Comparison of ENCODE assay signal across 1 cellular context in the genomic region with DNA sequence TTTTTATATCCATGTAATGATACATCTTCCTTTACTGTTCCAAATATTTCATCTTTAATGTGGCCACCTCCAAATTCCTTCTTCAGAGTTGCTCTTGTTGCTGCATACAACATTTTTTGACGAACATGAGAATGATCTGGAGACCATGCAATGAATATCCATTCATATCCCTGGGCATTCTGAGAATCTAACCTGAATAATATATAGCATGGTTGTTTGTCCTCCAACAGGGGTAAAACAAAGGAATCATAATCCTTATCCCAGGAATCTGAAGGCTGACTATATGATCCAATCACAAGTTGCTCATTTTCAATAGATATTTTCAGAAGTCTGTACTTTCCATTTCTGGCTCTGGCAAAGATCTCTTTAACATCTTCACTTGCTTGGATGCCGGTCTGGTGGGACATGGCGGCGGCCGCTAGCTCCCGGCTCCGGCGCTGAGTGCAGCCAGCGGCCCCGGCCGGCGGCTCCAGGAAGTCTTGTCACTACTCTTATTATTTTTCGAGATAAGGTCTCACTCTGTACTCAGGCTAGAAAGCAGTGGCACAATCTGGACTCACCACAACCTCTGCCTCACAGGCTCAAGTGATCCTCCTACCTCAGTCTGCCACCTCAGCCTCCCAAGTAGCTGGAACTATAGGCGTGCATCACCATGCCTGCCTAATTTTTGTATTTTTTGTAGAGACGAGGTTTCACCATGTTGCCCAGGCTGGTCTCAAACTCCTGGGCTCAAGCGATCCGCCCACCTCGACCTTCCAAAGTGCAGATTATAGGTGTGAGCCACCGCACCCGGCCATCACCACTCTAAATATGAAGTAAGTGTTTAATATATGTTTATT.
TF ChIP-seq lines count a peak whose summit lies in the region.

No MANE protein-coding gene starts in this region.

TF ChIP-seq in HEK293, 187 proteins besides CTCF, POLR2A, EP300 and RAD21:
- TF ChIP-seq ZBTB17 (tag by site-specific recombination; IDR thresholded peaks at IDR 0.05) (peak; percentile 91), ZSCAN30 (tag by site-specific recombination; IDR thresholded peaks at IDR 0.05) (peak; percentile 12; the same call in 1 of the 2 replicates), ZNF335 (tag by site-specific recombination; conservative IDR thresholded peaks at IDR 0.05) (peak; percentile 78), ZBTB20 (tag by site-specific recombination; IDR thresholded peaks at IDR 0.05) (peak; percentile 95), ZNF561 (tag by site-specific recombination; IDR thresholded peaks at IDR 0.05; ENCODE audit: borderline replicate concordance) (0 out of 2 replicates have a peak, but pooled peaks have one; percentile 20)
- TF ChIP-seq, protein P1, sequence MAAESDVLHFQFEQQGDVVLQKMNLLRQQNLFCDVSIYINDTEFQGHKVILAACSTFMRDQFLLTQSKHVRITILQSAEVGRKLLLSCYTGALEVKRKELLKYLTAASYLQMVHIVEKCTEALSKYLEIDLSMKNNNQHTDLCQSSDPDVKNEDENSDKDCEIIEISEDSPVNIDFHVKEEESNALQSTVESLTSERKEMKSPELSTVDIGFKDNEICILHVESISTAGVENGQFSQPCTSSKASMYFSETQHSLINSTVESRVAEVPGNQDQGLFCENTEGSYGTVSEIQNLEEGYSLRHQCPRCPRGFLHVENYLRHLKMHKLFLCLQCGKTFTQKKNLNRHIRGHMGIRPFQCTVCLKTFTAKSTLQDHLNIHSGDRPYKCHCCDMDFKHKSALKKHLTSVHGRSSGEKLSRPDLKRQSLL (tag by site-specific recombination; IDR thresholded peaks at IDR 0.05): 0 out of 2 replicates have a peak, but pooled peaks have one; percentile 29
TF ChIP-seq in HEK293: peak in this region for 6; not testable (repeated sequence) for 181.
